ENCODE assay signal across 1 cellular context in genomic region chr6:3419624-3420272, GRCh38.
TF ChIP-seq lines count a peak whose summit lies in the region.

No MANE protein-coding gene starts in this region.

TF ChIP-seq in WTC11, 78 proteins besides CTCF, POLR2A, EP300 and RAD21 (continued from another document):
- no peak for TF ChIP-seq PRDM15 (CRISPR knock-in tag; IDR thresholded peaks at IDR 0.05)
- no peak for TF ChIP-seq TP53 (CRISPR knock-in tag; IDR thresholded peaks at IDR 0.05)
